Comparison of ENCODE assay signal across 21 cellular contexts in genomic region chr15:39931615-39932014, GRCh38. TPM values are rescaled to one million over a fixed set of nuclear protein-coding genes. Genes with fewer than 3 reads are reported as not detected.
DNase-seq lines count a peak whose midpoint lies in the region; ATAC-seq and TF ChIP-seq lines count a peak whose summit lies in the region.
"Had no signal": no experiment of that assay in that cellular context is flagged by ENCODE, and none has a peak within 500 bp of the region (broad histone marks: within the 10 kb centered on the region; RNA-seq: fewer than 3 reads in every experiment).

No MANE protein-coding gene starts in this region.

- TF ChIP-seq CTCF in choroid plexus epithelial cell (conservative IDR thresholded peaks at IDR 0.05; ENCODE audit: low read depth, low read length), result peak; percentile 32
- TF ChIP-seq CTCF in neural crest cell (conservative IDR thresholded peaks at IDR 0.05), result no peak

- peaks cover 3% of the 10 kb centered on the region for H3K9me3 Mint-ChIP-seq in neural crest cell
- H3K9me3 Mint-ChIP-seq: activated CD4-positive, alpha-beta memory T cell treated with anti-CD3 and anti-CD28 coated beads, Interleukin-2, amount 10 ng/mL, durations not matched to agents 7 days and 5 days had no signal

- no peak overlapping the region for H3K27ac Mint-ChIP-seq in neural crest cell (ENCODE audit: unreplicated experiment)
- H3K27ac Mint-ChIP-seq: activated CD4-positive, alpha-beta memory T cell treated with anti-CD3 and anti-CD28 coated beads, Interleukin-2, amount 10 ng/mL, durations not matched to agents 7 days and 5 days; stimulated activated naive CD8-positive, alpha-beta T cell treated with anti-CD3 and anti-CD28 coated beads, Interleukin-15, Interleukin-2, amounts not matched to agents 100 ng/mL and 50 ng/mL, for 24 hours had no signal

- H3K36me3 Mint-ChIP-seq in neural crest cell (ENCODE audit: low read depth), result no peaks in the 10 kb centered on the region

- H3K4me3 ChIP-seq in choroid plexus epithelial cell (ENCODE audit: low read depth, low read length), result no peak overlapping the region
- H3K4me3 ChIP-seq: BLaER1, hepatocyte, SJCRH30, transverse colon had no signal

- peak overlapping the region; percentile 60 for H3K4me3 Mint-ChIP-seq in neural crest cell
- H3K4me3 Mint-ChIP-seq: stimulated activated naive CD8-positive, alpha-beta T cell treated with anti-CD3 and anti-CD28 coated beads, Interleukin-15, Interleukin-2, amounts not matched to agents 100 ng/mL and 50 ng/mL, for 24 hours had no signal

- no peak for ATAC-seq in activated CD4-positive, CD25-positive, alpha-beta regulatory T cell treated with anti-CD3 and anti-CD28 coated beads, Interleukin-2, amount 50 U/mL, for 24 hours
- ATAC-seq: natural killer cell treated with Interleukin-12 subunit alpha and Interleukin-12 subunit beta and Interleukin-15 and Interleukin-18, amount 100 ng/mL, for 72 hours had no signal

- DNase-seq in DMS 273 (lab: John Stamatoyannopoulos, UW; ENCODE audit: unreplicated experiment), result peak; percentile 32
- no peak for DNase-seq in DMS 273 treated with DMSO at 0.1 percent for 48 hours (lab: John Stamatoyannopoulos, UW)
- peak; percentile 25 for DNase-seq in HT-29 (ENCODE audit: low spot score)
- no peak for DNase-seq in choroid plexus epithelial cell (ENCODE audit: low read depth)
- no peak for DNase-seq in neural crest cell (ENCODE audit: low read depth, low spot score)
- DNase-seq in ecto neural progenitor cell (ENCODE audit: low spot score), result no peak
- DNase-seq in iPS-NIHi7 (ENCODE audit: extremely low spot score), result no peak
- DNase-seq: activated CD4-positive, alpha-beta memory T cell treated with anti-CD3 and anti-CD28 coated beads, Interleukin-2, amount 10 ng/mL, durations not matched to agents 7 days and 5 days; activated naive CD4-positive, alpha-beta T cell treated with Interleukin-2 at 50 U/mL for 16 hours; NCI-H1092 treated with DMSO at 0.1 percent for 48 hours; NCI-H2081 treated with DMSO at 0.1 percent for 48 hours; NCI-H524 treated with DMSO at 0.1 percent for 48 hours; posterior cingulate gyrus; transverse colon had no signal

- peaks cover 26% of the 10 kb centered on the region for H3K4me1 Mint-ChIP-seq in neural crest cell

- peaks cover 3% of the 10 kb centered on the region for H3K27me3 Mint-ChIP-seq in neural crest cell (ENCODE audit: low read depth)

RNA-seq across cellular contexts. Expression of gene EIF2AK4, which starts 2.3 kb away (rescaled TPM):
- 10.4 and 12.4 TPM in 2 replicates for total RNA-seq in HT-29 (2014; rRNA removed; shearing (Covaris generic))
- total RNA-seq in neural crest cell, result 52.1 and 53.0 TPM in 2 replicates

RNA-seq across cellular contexts. Expression of gene GPR176, which starts 11.5 kb away (rescaled TPM):
- total RNA-seq in HT-29 (2014; rRNA removed; shearing (Covaris generic)), result 1.7 TPM in 2 replicates
- 3.7 and 4.2 TPM in 2 replicates for total RNA-seq in neural crest cell
- total RNA-seq: T-helper 2 cell treated with Interferon-gamma antibody and Interleukin-4, amounts not matched to agents 100 ng/mL and 5 ng/mL, for 36 hours had no signal

Comparison
In these comparisons a context has a peak if more than half of its experiments do, and no peak if none do; other contexts are left out.
1. DNase-seq: peak in DMS 273 (single experiment) and HT-29 (single experiment); none in DMS 273 treated with DMSO at 0.1 percent for 48 hours (single experiment), choroid plexus epithelial cell (single experiment), neural crest cell (single experiment), ecto neural progenitor cell (single experiment) and iPS-NIHi7 (single experiment).